Comparison of ENCODE assay signal across 30 cellular contexts in genomic region chr6:152360016-152360415, GRCh38.
"Had no signal": no experiment of that assay in that cellular context is flagged by ENCODE, and none has a peak within 500 bp of the region (broad histone marks: within the 10 kb centered on the region; RNA-seq: fewer than 3 reads in every experiment).

No MANE protein-coding gene starts in this region.

- H3K27ac Mint-ChIP-seq: activated B cell treated with CpG ODN at 0.5 μM for 24 hours; activated CD4-positive, alpha-beta memory T cell treated with anti-CD3 and anti-CD28 coated beads, Interleukin-2, amount 10 ng/mL, durations not matched to agents 7 days and 5 days; activated naive CD4-positive, alpha-beta T cell treated with anti-CD3 and anti-CD28 coated beads, Interleukin-2, amount 10 ng/mL, durations not matched to agents 7 days and 5 days; activated naive CD4-positive, alpha-beta T cell treated with anti-CD3 and anti-CD28 coated beads, Interleukin-2, amount 50 U/mL, for 72 hours; activated naive CD8-positive, alpha-beta T cell treated with anti-CD3 and anti-CD28 coated beads, Interleukin-2, amount 10 ng/mL, durations not matched to agents 7 days and 5 days; activated T-cell treated with anti-CD3 and anti-CD28 coated beads, Interleukin-2, amount 50 U/mL, for 24 hours; activated T-cell treated with anti-CD3 and anti-CD28 coated beads, Interleukin-2, amount 50 U/mL, for 72 hours; brain; dendritic cell treated with granulocyte-macrophage colony-stimulating factor and Interleukin-4, amounts not matched to agents 40 ng/mL and 50 ng/mL, for 4 days; endodermal cell had no signal

- H3K27ac ChIP-seq: ascending aorta, breast epithelium, cardiac muscle cell, colonic mucosa, dorsolateral prefrontal cortex, VCaP had no signal

- H3K27me3 ChIP-seq: ascending aorta, breast epithelium, cardiac muscle cell, colonic mucosa, dorsolateral prefrontal cortex had no signal

- ATAC-seq: activated CD4-positive, CD25-positive, alpha-beta regulatory T cell treated with anti-CD3 and anti-CD28 coated beads, Interleukin-2, amount 50 U/mL, for 24 hours; activated naive CD4-positive, alpha-beta T cell treated with anti-CD3 and anti-CD28 coated beads, Interleukin-2, amount 50 U/mL, for 72 hours; activated T-cell treated with anti-CD3 and anti-CD28 coated beads, Interleukin-2, amount 50 U/mL, for 72 hours; esophagus mucosa had no signal

- H3K36me3 ChIP-seq: breast epithelium, colonic mucosa had no signal

- H3K9me3 ChIP-seq: ascending aorta, breast epithelium, colonic mucosa had no signal

- H3K4me3 ChIP-seq: ascending aorta, breast epithelium, cardiac muscle cell, colonic mucosa, dorsolateral prefrontal cortex had no signal

- H3K4me3 Mint-ChIP-seq: activated B cell treated with CpG ODN at 0.5 μM for 24 hours; activated CD4-positive, alpha-beta memory T cell treated with anti-CD3 and anti-CD28 coated beads, Interleukin-2, amount 10 ng/mL, durations not matched to agents 7 days and 5 days; activated naive CD4-positive, alpha-beta T cell treated with anti-CD3 and anti-CD28 coated beads, Interleukin-2, amount 10 ng/mL, durations not matched to agents 7 days and 5 days; activated naive CD8-positive, alpha-beta T cell treated with anti-CD3 and anti-CD28 coated beads, Interleukin-2, amount 10 ng/mL, durations not matched to agents 7 days and 5 days; activated T-cell treated with anti-CD3 and anti-CD28 coated beads, Interleukin-2, amount 50 U/mL, for 24 hours; activated T-cell treated with anti-CD3 and anti-CD28 coated beads, Interleukin-2, amount 50 U/mL, for 72 hours; brain; dendritic cell treated with granulocyte-macrophage colony-stimulating factor and Interleukin-4, amounts not matched to agents 40 ng/mL and 50 ng/mL, for 4 days; endodermal cell had no signal

- H3K4me1 Mint-ChIP-seq: activated B cell treated with CpG ODN at 0.5 μM for 24 hours; activated CD4-positive, alpha-beta memory T cell treated with anti-CD3 and anti-CD28 coated beads, Interleukin-2, amount 10 ng/mL, durations not matched to agents 7 days and 5 days; activated naive CD4-positive, alpha-beta T cell treated with anti-CD3 and anti-CD28 coated beads, Interleukin-2, amount 10 ng/mL, durations not matched to agents 7 days and 5 days had no signal

- H3K27me3 Mint-ChIP-seq: activated B cell treated with CpG ODN at 0.5 μM for 24 hours; activated CD4-positive, alpha-beta memory T cell treated with anti-CD3 and anti-CD28 coated beads, Interleukin-2, amount 10 ng/mL, durations not matched to agents 7 days and 5 days; activated naive CD4-positive, alpha-beta T cell treated with anti-CD3 and anti-CD28 coated beads, Interleukin-2, amount 10 ng/mL, durations not matched to agents 7 days and 5 days; brain; dendritic cell treated with granulocyte-macrophage colony-stimulating factor and Interleukin-4, amounts not matched to agents 40 ng/mL and 50 ng/mL, for 4 days had no signal

- H3K4me1 ChIP-seq: ascending aorta, breast epithelium, colonic mucosa had no signal

- DNase-seq: activated B cell treated with CpG ODN at 0.5 μM for 24 hours; activated CD4-positive, alpha-beta memory T cell treated with anti-CD3 and anti-CD28 coated beads, Interleukin-2, amount 10 ng/mL, durations not matched to agents 7 days and 5 days; activated CD4-positive, alpha-beta T cell treated with anti-CD3 and anti-CD28 coated beads for 48 hours; activated CD8-positive, alpha-beta memory T cell treated with anti-CD3 and anti-CD28 coated beads, Interleukin-2, amount 50 U/mL, for 48 hours; activated gamma-delta T cell; activated naive CD4-positive, alpha-beta T cell; activated naive CD4-positive, alpha-beta T cell treated with anti-CD3 and anti-CD28 coated beads, Interleukin-2, amount 10 ng/mL, durations not matched to agents 7 days and 5 days; activated naive CD8-positive, alpha-beta T cell treated with anti-CD3 and anti-CD28 coated beads, Interleukin-2, amount 10 ng/mL, durations not matched to agents 7 days and 5 days; activated T-cell treated with anti-CD3 and anti-CD28 coated beads for 4 hours; activated T-cell treated with anti-CD3 and anti-CD28 coated beads, Interleukin-2, amount 50 U/mL, for 24 hours; activated T-cell treated with anti-CD3 and anti-CD28 coated beads, Interleukin-2, amount 50 U/mL, for 72 hours; central memory CD4-positive, alpha-beta T cell; cerebellar nuclear complex; colonic mucosa; dorsolateral prefrontal cortex; effector memory CD4-positive, alpha-beta T cell; endodermal cell; foreskin fibroblast; head of caudate nucleus; hippocampal formation had no signal

- H3K36me3 Mint-ChIP-seq: activated naive CD4-positive, alpha-beta T cell treated with anti-CD3 and anti-CD28 coated beads, Interleukin-2, amount 10 ng/mL, durations not matched to agents 7 days and 5 days; activated naive CD4-positive, alpha-beta T cell treated with anti-CD3 and anti-CD28 coated beads, Interleukin-2, amount 50 U/mL, for 72 hours; activated naive CD8-positive, alpha-beta T cell treated with anti-CD3 and anti-CD28 coated beads, Interleukin-2, amount 10 ng/mL, durations not matched to agents 7 days and 5 days had no signal

- H3K9me3 Mint-ChIP-seq: activated B cell treated with CpG ODN at 0.5 μM for 24 hours; activated CD4-positive, alpha-beta memory T cell treated with anti-CD3 and anti-CD28 coated beads, Interleukin-2, amount 10 ng/mL, durations not matched to agents 7 days and 5 days; activated naive CD4-positive, alpha-beta T cell treated with anti-CD3 and anti-CD28 coated beads, Interleukin-2, amount 10 ng/mL, durations not matched to agents 7 days and 5 days; activated naive CD4-positive, alpha-beta T cell treated with anti-CD3 and anti-CD28 coated beads, Interleukin-2, amount 50 U/mL, for 72 hours; activated naive CD8-positive, alpha-beta T cell treated with anti-CD3 and anti-CD28 coated beads, Interleukin-2, amount 10 ng/mL, durations not matched to agents 7 days and 5 days; activated T-cell treated with anti-CD3 and anti-CD28 coated beads, Interleukin-2, amount 50 U/mL, for 24 hours; activated T-cell treated with anti-CD3 and anti-CD28 coated beads, Interleukin-2, amount 50 U/mL, for 72 hours; brain; dendritic cell treated with granulocyte-macrophage colony-stimulating factor and Interleukin-4, amounts not matched to agents 40 ng/mL and 50 ng/mL, for 4 days; endodermal cell had no signal

- FAIRE-seq: frontal cortex had no signal
